13 cellular contexts compared by ENCODE assay signal in the genomic region with DNA sequence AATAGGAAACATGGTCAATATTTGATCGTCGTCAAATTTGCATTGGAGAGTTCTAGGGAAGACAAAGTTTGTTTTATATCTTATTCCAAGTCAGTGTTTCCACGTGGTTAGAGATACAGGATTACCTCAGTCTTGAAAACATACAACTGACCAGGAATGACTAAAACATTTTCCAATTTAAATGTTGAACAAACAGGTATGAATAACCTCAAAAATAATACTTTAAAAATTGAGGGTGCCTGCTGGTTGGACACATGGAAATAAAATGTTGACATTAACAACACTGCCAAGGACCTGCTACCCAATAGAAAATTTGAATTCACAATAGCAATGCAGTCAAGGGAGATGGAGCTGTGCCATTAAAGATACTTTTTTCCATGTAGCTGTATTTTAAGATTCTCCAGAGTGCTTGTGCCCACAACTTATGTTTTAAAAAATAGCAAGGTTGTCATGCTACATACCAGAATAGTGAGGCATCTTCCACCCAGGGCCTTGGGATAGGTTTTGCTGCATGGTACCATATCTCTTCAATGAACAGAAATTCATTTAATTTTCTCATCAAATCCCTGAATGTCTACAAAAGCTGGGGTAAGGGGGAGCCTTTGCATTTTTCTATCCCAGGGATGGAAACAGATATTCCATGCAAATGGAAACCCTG.
"Had no signal": no experiment of that assay in that cellular context is flagged by ENCODE, and none has a peak within 500 bp of the region (broad histone marks: within the 10 kb centered on the region; RNA-seq: fewer than 3 reads in every experiment).

No MANE protein-coding gene starts in this region.

- H3K36me3 ChIP-seq: gastrocnemius medialis, heart left ventricle had no signal

- H3K27ac ChIP-seq: gastrocnemius medialis, heart left ventricle had no signal

- H3K4me1 ChIP-seq: gastrocnemius medialis had no signal

- H3K4me3 ChIP-seq: gastrocnemius medialis, heart left ventricle, lung had no signal

- DNase-seq: activated CD4-positive, alpha-beta memory T cell treated with anti-CD3 and anti-CD28 coated beads, Interleukin-2, amount 10 ng/mL, durations not matched to agents 7 days and 5 days; activated CD4-positive, alpha-beta T cell treated with anti-CD3 and anti-CD28 coated beads for 4 hours; activated effector memory CD4-positive, alpha-beta T cell treated with anti-CD3 and anti-CD28 coated beads, Interleukin-2, amount 50 U/mL, for 16 hours; activated T-cell treated with anti-CD3 and anti-CD28 coated beads, Interleukin-2, amount 50 U/mL, for 4 hours; central memory CD4-positive, alpha-beta T cell; cortex of kidney; effector CD4-positive, alpha-beta T cell; gastrocnemius medialis; heart left ventricle; left colon; naive thymus-derived CD4-positive, alpha-beta T cell; T-helper 17 cell had no signal

- H3K9me3 ChIP-seq: gastrocnemius medialis, heart left ventricle had no signal

- H3K27me3 ChIP-seq: gastrocnemius medialis, heart left ventricle had no signal
